In the genomic region with DNA sequence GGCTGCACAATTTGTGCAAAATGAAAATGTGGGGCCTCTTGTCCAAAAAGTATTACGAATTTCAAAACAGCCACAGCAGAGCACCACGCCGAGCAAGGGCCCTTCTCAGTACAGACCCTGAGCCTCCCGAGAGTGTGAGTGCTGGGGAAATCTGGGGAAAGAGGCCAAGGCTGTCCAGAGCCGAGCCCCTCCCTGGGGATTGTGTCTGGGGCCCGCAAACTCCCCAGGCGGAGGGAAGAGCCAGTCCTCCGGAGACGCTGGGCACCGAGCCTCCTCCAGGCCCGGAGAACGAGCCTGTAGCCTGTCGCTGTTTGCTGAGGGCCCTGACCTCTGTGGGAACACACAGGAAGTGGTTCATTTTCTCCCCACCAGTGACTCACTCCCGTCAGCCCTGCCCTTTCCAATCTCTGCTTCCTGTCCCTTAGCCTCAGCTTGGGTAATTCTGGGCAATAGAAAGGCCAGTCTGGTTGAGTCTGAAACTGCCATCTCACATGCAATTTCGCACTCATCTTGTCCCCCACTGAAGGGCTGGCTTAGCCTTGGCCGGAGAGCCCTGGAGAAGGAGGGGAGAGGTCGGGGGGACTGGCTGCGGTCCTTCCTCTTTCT, we compare ENCODE assay signal across 1 cellular context.
TF ChIP-seq lines count a peak whose summit lies in the region.

No MANE protein-coding gene starts in this region.

TF ChIP-seq in GM12878, 131 proteins besides CTCF, POLR2A, EP300 and RAD21 (continued from another document and continues in another):
- TF ChIP-seq, protein P1, sequence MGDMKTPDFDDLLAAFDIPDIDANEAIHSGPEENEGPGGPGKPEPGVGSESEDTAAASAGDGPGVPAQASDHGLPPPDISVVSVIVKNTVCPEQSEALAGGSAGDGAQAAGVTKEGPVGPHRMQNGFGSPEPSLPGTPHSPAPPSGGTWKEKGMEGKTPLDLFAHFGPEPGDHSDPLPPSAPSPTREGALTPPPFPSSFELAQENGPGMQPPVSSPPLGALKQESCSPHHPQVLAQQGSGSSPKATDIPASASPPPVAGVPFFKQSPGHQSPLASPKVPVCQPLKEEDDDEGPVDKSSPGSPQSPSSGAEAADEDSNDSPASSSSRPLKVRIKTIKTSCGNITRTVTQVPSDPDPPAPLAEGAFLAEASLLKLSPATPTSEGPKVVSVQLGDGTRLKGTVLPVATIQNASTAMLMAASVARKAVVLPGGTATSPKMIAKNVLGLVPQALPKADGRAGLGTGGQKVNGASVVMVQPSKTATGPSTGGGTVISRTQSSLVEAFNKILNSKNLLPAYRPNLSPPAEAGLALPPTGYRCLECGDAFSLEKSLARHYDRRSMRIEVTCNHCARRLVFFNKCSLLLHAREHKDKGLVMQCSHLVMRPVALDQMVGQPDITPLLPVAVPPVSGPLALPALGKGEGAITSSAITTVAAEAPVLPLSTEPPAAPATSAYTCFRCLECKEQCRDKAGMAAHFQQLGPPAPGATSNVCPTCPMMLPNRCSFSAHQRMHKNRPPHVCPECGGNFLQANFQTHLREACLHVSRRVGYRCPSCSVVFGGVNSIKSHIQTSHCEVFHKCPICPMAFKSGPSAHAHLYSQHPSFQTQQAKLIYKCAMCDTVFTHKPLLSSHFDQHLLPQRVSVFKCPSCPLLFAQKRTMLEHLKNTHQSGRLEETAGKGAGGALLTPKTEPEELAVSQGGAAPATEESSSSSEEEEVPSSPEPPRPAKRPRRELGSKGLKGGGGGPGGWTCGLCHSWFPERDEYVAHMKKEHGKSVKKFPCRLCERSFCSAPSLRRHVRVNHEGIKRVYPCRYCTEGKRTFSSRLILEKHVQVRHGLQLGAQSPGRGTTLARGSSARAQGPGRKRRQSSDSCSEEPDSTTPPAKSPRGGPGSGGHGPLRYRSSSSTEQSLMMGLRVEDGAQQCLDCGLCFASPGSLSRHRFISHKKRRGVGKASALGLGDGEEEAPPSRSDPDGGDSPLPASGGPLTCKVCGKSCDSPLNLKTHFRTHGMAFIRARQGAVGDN (IDR thresholded peaks at IDR 0.05), result peak; percentile 99
- TF ChIP-seq ZNF274 (IDR thresholded peaks at IDR 0.05; ENCODE audit: insufficient read depth, insufficient read length), result no peak
- no peak for TF ChIP-seq ZBED1 (IDR thresholded peaks at IDR 0.05; ENCODE audit: borderline replicate concordance)
- TF ChIP-seq, protein P2, sequence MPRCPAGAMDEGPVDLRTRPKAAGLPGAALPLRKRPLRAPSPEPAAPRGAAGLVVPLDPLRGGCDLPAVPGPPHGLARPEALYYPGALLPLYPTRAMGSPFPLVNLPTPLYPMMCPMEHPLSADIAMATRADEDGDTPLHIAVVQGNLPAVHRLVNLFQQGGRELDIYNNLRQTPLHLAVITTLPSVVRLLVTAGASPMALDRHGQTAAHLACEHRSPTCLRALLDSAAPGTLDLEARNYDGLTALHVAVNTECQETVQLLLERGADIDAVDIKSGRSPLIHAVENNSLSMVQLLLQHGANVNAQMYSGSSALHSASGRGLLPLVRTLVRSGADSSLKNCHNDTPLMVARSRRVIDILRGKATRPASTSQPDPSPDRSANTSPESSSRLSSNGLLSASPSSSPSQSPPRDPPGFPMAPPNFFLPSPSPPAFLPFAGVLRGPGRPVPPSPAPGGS (IDR thresholded peaks at IDR 0.05; ENCODE audit: borderline replicate concordance, insufficient read depth, low read depth, low read length, poor library complexity, severe bottlenecking), result peak; percentile 53
- no peak for TF ChIP-seq MYB (IDR thresholded peaks at IDR 0.05; ENCODE audit: borderline replicate concordance, low read depth, low read length)
- no peak for TF ChIP-seq RAD51 (IDR thresholded peaks at IDR 0.05)
- 0 out of 2 replicates have a peak, but pooled peaks have one; percentile 55 for TF ChIP-seq TCF12 (IDR thresholded peaks at IDR 0.05; ENCODE audit: low read depth, low read length)
- TF ChIP-seq SP1 (IDR thresholded peaks at IDR 0.05; ENCODE audit: low read depth, low read length), result peak; percentile 69
- peak; percentile 78; the same call in 1 of the 2 replicates for TF ChIP-seq CBFB (IDR thresholded peaks at IDR 0.05; ENCODE audit: low read depth)
- peak; percentile 84 for TF ChIP-seq IRF4 (IDR thresholded peaks at IDR 0.05; ENCODE audit: low read depth, low read length)
- TF ChIP-seq, protein P3, sequence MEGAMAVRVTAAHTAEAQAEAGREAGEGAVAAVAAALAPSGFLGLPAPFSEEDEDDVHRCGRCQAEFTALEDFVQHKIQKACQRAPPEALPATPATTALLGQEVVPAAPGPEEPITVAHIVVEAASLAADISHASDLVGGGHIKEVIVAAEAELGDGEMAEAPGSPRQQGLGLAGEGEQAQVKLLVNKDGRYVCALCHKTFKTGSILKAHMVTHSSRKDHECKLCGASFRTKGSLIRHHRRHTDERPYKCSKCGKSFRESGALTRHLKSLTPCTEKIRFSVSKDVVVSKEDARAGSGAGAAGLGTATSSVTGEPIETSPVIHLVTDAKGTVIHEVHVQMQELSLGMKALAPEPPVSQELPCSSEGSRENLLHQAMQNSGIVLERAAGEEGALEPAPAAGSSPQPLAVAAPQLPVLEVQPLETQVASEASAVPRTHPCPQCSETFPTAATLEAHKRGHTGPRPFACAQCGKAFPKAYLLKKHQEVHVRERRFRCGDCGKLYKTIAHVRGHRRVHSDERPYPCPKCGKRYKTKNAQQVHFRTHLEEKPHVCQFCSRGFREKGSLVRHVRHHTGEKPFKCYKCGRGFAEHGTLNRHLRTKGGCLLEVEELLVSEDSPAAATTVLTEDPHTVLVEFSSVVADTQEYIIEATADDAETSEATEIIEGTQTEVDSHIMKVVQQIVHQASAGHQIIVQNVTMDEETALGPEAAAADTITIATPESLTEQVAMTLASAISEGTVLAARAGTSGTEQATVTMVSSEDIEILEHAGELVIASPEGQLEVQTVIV (IDR thresholded peaks at IDR 0.05; ENCODE audit: borderline replicate concordance, partially characterized antibody), result no peak
- no peak for TF ChIP-seq RBBP5 (conservative IDR thresholded peaks at IDR 0.05)
- peak; percentile 65; the same call in 1 of the 2 replicates for TF ChIP-seq NFIC (IDR thresholded peaks at IDR 0.05; ENCODE audit: low read depth, low read length)
- TF ChIP-seq, protein P4, sequence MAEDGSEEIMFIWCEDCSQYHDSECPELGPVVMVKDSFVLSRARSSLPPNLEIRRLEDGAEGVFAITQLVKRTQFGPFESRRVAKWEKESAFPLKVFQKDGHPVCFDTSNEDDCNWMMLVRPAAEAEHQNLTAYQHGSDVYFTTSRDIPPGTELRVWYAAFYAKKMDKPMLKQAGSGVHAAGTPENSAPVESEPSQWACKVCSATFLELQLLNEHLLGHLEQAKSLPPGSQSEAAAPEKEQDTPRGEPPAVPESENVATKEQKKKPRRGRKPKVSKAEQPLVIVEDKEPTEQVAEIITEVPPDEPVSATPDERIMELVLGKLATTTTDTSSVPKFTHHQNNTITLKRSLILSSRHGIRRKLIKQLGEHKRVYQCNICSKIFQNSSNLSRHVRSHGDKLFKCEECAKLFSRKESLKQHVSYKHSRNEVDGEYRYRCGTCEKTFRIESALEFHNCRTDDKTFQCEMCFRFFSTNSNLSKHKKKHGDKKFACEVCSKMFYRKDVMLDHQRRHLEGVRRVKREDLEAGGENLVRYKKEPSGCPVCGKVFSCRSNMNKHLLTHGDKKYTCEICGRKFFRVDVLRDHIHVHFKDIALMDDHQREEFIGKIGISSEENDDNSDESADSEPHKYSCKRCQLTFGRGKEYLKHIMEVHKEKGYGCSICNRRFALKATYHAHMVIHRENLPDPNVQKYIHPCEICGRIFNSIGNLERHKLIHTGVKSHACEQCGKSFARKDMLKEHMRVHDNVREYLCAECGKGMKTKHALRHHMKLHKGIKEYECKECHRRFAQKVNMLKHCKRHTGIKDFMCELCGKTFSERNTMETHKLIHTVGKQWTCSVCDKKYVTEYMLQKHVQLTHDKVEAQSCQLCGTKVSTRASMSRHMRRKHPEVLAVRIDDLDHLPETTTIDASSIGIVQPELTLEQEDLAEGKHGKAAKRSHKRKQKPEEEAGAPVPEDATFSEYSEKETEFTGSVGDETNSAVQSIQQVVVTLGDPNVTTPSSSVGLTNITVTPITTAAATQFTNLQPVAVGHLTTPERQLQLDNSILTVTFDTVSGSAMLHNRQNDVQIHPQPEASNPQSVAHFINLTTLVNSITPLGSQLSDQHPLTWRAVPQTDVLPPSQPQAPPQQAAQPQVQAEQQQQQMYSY (CRISPR knock-in tag; IDR thresholded peaks at IDR 0.05), result no peak
- TF ChIP-seq, protein P5, sequence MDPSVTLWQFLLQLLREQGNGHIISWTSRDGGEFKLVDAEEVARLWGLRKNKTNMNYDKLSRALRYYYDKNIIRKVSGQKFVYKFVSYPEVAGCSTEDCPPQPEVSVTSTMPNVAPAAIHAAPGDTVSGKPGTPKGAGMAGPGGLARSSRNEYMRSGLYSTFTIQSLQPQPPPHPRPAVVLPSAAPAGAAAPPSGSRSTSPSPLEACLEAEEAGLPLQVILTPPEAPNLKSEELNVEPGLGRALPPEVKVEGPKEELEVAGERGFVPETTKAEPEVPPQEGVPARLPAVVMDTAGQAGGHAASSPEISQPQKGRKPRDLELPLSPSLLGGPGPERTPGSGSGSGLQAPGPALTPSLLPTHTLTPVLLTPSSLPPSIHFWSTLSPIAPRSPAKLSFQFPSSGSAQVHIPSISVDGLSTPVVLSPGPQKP (IDR thresholded peaks at IDR 0.05; ENCODE audit: low read depth, low read length), result 0 out of 2 replicates have a peak, but pooled peaks have one; percentile 36
- TF ChIP-seq, protein P6, sequence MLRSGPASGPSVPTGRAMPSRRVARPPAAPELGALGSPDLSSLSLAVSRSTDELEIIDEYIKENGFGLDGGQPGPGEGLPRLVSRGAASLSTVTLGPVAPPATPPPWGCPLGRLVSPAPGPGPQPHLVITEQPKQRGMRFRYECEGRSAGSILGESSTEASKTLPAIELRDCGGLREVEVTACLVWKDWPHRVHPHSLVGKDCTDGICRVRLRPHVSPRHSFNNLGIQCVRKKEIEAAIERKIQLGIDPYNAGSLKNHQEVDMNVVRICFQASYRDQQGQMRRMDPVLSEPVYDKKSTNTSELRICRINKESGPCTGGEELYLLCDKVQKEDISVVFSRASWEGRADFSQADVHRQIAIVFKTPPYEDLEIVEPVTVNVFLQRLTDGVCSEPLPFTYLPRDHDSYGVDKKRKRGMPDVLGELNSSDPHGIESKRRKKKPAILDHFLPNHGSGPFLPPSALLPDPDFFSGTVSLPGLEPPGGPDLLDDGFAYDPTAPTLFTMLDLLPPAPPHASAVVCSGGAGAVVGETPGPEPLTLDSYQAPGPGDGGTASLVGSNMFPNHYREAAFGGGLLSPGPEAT (IDR thresholded peaks at IDR 0.05; ENCODE audit: low read depth), result 0 out of 2 replicates have a peak, but pooled peaks have one; percentile 49
- TF ChIP-seq TAF1 (IDR thresholded peaks at IDR 0.05; ENCODE audit: borderline replicate concordance, low read depth, low read length), result peak; percentile 70; the same call in 1 of the 2 replicates
- TF ChIP-seq, protein P7, sequence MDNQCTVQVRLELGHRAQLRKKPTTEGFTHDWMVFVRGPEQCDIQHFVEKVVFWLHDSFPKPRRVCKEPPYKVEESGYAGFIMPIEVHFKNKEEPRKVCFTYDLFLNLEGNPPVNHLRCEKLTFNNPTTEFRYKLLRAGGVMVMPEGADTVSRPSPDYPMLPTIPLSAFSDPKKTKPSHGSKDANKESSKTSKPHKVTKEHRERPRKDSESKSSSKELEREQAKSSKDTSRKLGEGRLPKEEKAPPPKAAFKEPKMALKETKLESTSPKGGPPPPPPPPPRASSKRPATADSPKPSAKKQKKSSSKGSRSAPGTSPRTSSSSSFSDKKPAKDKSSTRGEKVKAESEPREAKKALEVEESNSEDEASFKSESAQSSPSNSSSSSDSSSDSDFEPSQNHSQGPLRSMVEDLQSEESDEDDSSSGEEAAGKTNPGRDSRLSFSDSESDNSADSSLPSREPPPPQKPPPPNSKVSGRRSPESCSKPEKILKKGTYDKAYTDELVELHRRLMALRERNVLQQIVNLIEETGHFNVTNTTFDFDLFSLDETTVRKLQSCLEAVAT (IDR thresholded peaks at IDR 0.05), result peak; percentile 63; the same call in 1 of the 2 replicates
- TF ChIP-seq NR2C1 (IDR thresholded peaks at IDR 0.05), result peak; percentile 94
- TF ChIP-seq TCF3 (IDR thresholded peaks at IDR 0.05; ENCODE audit: borderline replicate concordance, insufficient read depth, low read depth, low read length), result 0 out of 2 replicates have a peak, but pooled peaks have one; percentile 16
- TF ChIP-seq, protein P8, sequence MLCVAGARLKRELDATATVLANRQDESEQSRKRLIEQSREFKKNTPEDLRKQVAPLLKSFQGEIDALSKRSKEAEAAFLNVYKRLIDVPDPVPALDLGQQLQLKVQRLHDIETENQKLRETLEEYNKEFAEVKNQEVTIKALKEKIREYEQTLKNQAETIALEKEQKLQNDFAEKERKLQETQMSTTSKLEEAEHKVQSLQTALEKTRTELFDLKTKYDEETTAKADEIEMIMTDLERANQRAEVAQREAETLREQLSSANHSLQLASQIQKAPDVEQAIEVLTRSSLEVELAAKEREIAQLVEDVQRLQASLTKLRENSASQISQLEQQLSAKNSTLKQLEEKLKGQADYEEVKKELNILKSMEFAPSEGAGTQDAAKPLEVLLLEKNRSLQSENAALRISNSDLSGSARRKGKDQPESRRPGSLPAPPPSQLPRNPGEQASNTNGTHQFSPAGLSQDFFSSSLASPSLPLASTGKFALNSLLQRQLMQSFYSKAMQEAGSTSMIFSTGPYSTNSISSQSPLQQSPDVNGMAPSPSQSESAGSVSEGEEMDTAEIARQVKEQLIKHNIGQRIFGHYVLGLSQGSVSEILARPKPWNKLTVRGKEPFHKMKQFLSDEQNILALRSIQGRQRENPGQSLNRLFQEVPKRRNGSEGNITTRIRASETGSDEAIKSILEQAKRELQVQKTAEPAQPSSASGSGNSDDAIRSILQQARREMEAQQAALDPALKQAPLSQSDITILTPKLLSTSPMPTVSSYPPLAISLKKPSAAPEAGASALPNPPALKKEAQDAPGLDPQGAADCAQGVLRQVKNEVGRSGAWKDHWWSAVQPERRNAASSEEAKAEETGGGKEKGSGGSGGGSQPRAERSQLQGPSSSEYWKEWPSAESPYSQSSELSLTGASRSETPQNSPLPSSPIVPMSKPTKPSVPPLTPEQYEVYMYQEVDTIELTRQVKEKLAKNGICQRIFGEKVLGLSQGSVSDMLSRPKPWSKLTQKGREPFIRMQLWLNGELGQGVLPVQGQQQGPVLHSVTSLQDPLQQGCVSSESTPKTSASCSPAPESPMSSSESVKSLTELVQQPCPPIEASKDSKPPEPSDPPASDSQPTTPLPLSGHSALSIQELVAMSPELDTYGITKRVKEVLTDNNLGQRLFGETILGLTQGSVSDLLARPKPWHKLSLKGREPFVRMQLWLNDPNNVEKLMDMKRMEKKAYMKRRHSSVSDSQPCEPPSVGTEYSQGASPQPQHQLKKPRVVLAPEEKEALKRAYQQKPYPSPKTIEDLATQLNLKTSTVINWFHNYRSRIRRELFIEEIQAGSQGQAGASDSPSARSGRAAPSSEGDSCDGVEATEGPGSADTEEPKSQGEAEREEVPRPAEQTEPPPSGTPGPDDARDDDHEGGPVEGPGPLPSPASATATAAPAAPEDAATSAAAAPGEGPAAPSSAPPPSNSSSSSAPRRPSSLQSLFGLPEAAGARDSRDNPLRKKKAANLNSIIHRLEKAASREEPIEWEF (IDR thresholded peaks at IDR 0.05; ENCODE audit: insufficient replicate concordance, low read depth, low read length), result no peak
